ENCODE assay signal across 9 cellular contexts in genomic region chr3:151146071-151146730, GRCh38. TPM values are rescaled to one million over a fixed set of nuclear protein-coding genes. Genes with fewer than 3 reads are reported as not detected.
A peak's percentile ranks its signal among the peaks of the same experiment; 100 is the strongest.
DNase-seq lines count a peak whose midpoint lies in the region; ATAC-seq, FAIRE-seq and TF ChIP-seq lines count a peak whose summit lies in the region.
"Had no signal": no experiment of that assay in that cellular context is flagged by ENCODE, and none has a peak within 500 bp of the region (broad histone marks: within the 10 kb centered on the region; RNA-seq: fewer than 3 reads in every experiment).

No MANE protein-coding gene starts in this region.

- no peak overlapping the region for H3K18ac ChIP-seq in mesendoderm (ENCODE audit: low read length)

- no peak for TF ChIP-seq POLR2A in endothelial cell of umbilical vein (IDR thresholded peaks at IDR 0.05; ENCODE audit: low read depth, low read length)

- H3K23ac ChIP-seq in mesendoderm (ENCODE audit: low read length), result no peak overlapping the region

- peak overlapping the region; percentile 21 for H3K4me2 ChIP-seq in endothelial cell of umbilical vein (ENCODE audit: insufficient read depth, low read length)
- no peak overlapping the region for H3K4me2 ChIP-seq in mesendoderm (ENCODE audit: low read length)

- no peaks in the 10 kb centered on the region for H3K79me1 ChIP-seq in mesendoderm (ENCODE audit: low read length)

- dilution Hi-C loops in endothelial cell of umbilical vein (cut with MboI; ENCODE audit: extremely low pct_ligation_motif_present, low sequenced_read_pairs), result no loop called here

- no peak overlapping the region for H3K4ac ChIP-seq in mesendoderm (ENCODE audit: low read depth, low read length)

- H3K27ac Mint-ChIP-seq in activated CD8-positive, alpha-beta T cell treated with anti-CD3 and anti-CD28 coated beads for 36 hours, result no peak overlapping the region

- no TSS peak for BruUV-seq in endothelial cell of umbilical vein (replicated peaks; lab: Mats Ljungman, UMichigan)

- H3K4me1 Mint-ChIP-seq in activated CD8-positive, alpha-beta T cell treated with anti-CD3 and anti-CD28 coated beads for 36 hours (ENCODE audit: low read depth), result no peaks in the 10 kb centered on the region

- H3K9me3 ChIP-seq in endothelial cell of umbilical vein (replicated peaks; ENCODE audit: control insufficient read depth, insufficient read depth, low read length), result no peaks in the 10 kb centered on the region

- H3K79me2 ChIP-seq in endothelial cell of umbilical vein (ENCODE audit: control insufficient read depth, insufficient read depth, low read length) (no peaks in the 10 kb centered on the region), mesendoderm (ENCODE audit: control insufficient read depth, insufficient read depth, low read length) (no peaks in the 10 kb centered on the region)

- H2AFZ ChIP-seq in endothelial cell of umbilical vein (ENCODE audit: low read depth, low read length), result peak overlapping the region; percentile 70

- no peaks in the 10 kb centered on the region for H4K20me1 ChIP-seq in endothelial cell of umbilical vein (replicated peaks; ENCODE audit: control insufficient read depth, extremely low read depth, insufficient read depth, low read length)

- H3K4me1 ChIP-seq in endothelial cell of umbilical vein (ENCODE audit: control insufficient read depth, extremely low read depth, insufficient read depth, low read length), result peaks cover 8% of the 10 kb centered on the region
- no peaks in the 10 kb centered on the region for H3K4me1 ChIP-seq in mesendoderm (ENCODE audit: control insufficient read depth, low read depth, low read length)

- no peak overlapping the region for H3K56ac ChIP-seq in mesendoderm (ENCODE audit: low read length)

- H3K27me3 ChIP-seq in endothelial cell of umbilical vein (ENCODE audit: control insufficient read depth in 2 of 2, insufficient read depth in 2 of 2, low read length in 2 of 2), result peaks cover 11 to 15% of the 10 kb centered on the region in 2 experiments
- no peaks in the 10 kb centered on the region for H3K27me3 ChIP-seq in mesendoderm (ENCODE audit: insufficient read depth, low read length, poor library complexity)

- intact Hi-C loops in activated CD8-positive, alpha-beta T cell treated with anti-CD3 and anti-CD28 coated beads for 36 hours (cut with micrococcal nuclease), result loop anchor here (5.0 kb wide), 3 partner anchors 59 to 219 kb away; partner anchors contain the start of gene MED12L
- intact Hi-C loops in endothelial cell of umbilical vein (cut with micrococcal nuclease), result loop anchor here (1.0 to 5.0 kb wide), 8 partner anchors 60 to 617 kb away; no protein-coding TSS in a partner anchor

- no peak overlapping the region for H2BK120ac ChIP-seq in mesendoderm (ENCODE audit: low read depth, low read length)

- H4K5ac ChIP-seq in mesendoderm (ENCODE audit: low read length), result no peak overlapping the region

- DNase-seq in DMS114 treated with DMSO at 0.1 percent for 48 hours (lab: John Stamatoyannopoulos, UW; ENCODE audit: unreplicated experiment) (peak; percentile 57), HPDE6-E6E7 (ENCODE audit: extremely low spot score) (peak; percentile 55), NCI-H748 treated with DMSO at 0.1 percent for 48 hours (lab: John Stamatoyannopoulos, UW) (peak; percentile 55), endothelial cell of umbilical vein (ENCODE audit: low read depth, low spot score) (peak; percentile 65), mesendoderm (peak; percentile 92)
- peak; percentile 71 for DNase-seq in activated CD8-positive, alpha-beta T cell treated with anti-CD3 and anti-CD28 coated beads for 36 hours
- DNase-seq in stimulated activated naive CD8-positive, alpha-beta T cell treated with anti-CD3 and anti-CD28 coated beads, Interleukin-15, Interleukin-2, amounts not matched to agents 100 U/mL and 50 U/mL, for 24 hours, result peak; percentile 59

- FAIRE-seq in endothelial cell of umbilical vein (lab: Jason Lieb, UNC), result peak; percentile 85
- FAIRE-seq: colon had no signal

- WGBS in mesendoderm (ENCODE audit: extremely low coverage, insufficient coverage, low lambda C conversion rate), result no CpG with 5 or more reads among the region's 9 CpGs

- peak; percentile 98 for TF ChIP-seq CTCF in activated CD8-positive, alpha-beta T cell treated with anti-CD3 and anti-CD28 coated beads for 36 hours (IDR thresholded peaks at IDR 0.05)
- peak; percentile 86 to 87 for TF ChIP-seq CTCF in endothelial cell of umbilical vein (IDR thresholded peaks at IDR 0.05; ENCODE audit: extremely low read depth in 1 of 2, insufficient read depth in 1 of 2, low read depth in 1 of 2, low read length in 2 of 2)

- H3K9ac ChIP-seq in endothelial cell of umbilical vein (replicated peaks; ENCODE audit: extremely low read depth, insufficient read depth, low read length) (no peak overlapping the region), mesendoderm (ENCODE audit: low read length) (no peak overlapping the region)

- no peak overlapping the region for H3K27ac ChIP-seq in endothelial cell of umbilical vein (ENCODE audit: insufficient read depth, low read depth, low read length)
- no peak overlapping the region for H3K27ac ChIP-seq in mesendoderm (ENCODE audit: low read depth, low read length)

- no peak overlapping the region for H2AK5ac ChIP-seq in mesendoderm (ENCODE audit: low read length)

- ATAC-seq in GM21381 (IDR thresholded peaks at IDR 0.05; ENCODE audit: unreplicated experiment), result peak; percentile 90
- ATAC-seq in activated CD8-positive, alpha-beta T cell treated with anti-CD3 and anti-CD28 coated beads for 36 hours, result peak; percentile 98
- peak; percentile 89 for ATAC-seq in stimulated activated naive CD8-positive, alpha-beta T cell treated with anti-CD3 and anti-CD28 coated beads, Interleukin-15, Interleukin-2, amounts not matched to agents 100 U/mL and 50 U/mL, for 24 hours

- CTCF ChIA-PET in activated CD8-positive, alpha-beta T cell treated with anti-CD3 and anti-CD28 coated beads for 36 hours (lab: Charles Lee), result interaction anchor here (0.7 to 7.7 kb wide), 29 partner anchors 10 to 425 kb away, joined by 3 to 63 read pairs (median 4); partner anchors contain the start of gene MED12L
- CTCF ChIA-PET in endothelial cell of umbilical vein (lab: Charles Lee), result interaction anchor here (1.1 to 4.7 kb wide), 6 partner anchors 79 to 425 kb away, joined by 3 to 37 read pairs (median 14); no protein-coding TSS in a partner anchor

- no peak overlapping the region for H4K8ac ChIP-seq in mesendoderm (ENCODE audit: low read depth, low read length)

- peaks cover 3% of the 10 kb centered on the region for H3K27me3 Mint-ChIP-seq in activated CD8-positive, alpha-beta T cell treated with anti-CD3 and anti-CD28 coated beads for 36 hours

- H3K4me3 Mint-ChIP-seq in activated CD8-positive, alpha-beta T cell treated with anti-CD3 and anti-CD28 coated beads for 36 hours, result no peak overlapping the region

- H3K4me3 ChIP-seq in endothelial cell of umbilical vein (replicated peaks in 1 of 3; ENCODE audit: insufficient read depth in 1 of 3, low read depth in 1 of 3, low read length in 3 of 3) (no peak overlapping the region), mesendoderm (ENCODE audit: low read length) (no peak overlapping the region)

- H3K9me1 ChIP-seq in endothelial cell of umbilical vein (replicated peaks; ENCODE audit: control insufficient read depth, extremely low read depth, insufficient read depth, low read length), result no peaks in the 10 kb centered on the region

- H3K36me3 Mint-ChIP-seq in activated CD8-positive, alpha-beta T cell treated with anti-CD3 and anti-CD28 coated beads for 36 hours (ENCODE audit: low read depth), result no peaks in the 10 kb centered on the region

- no peak overlapping the region for H2BK5ac ChIP-seq in mesendoderm (ENCODE audit: low read length)

- no peaks in the 10 kb centered on the region for H3K9me3 Mint-ChIP-seq in activated CD8-positive, alpha-beta T cell treated with anti-CD3 and anti-CD28 coated beads for 36 hours

- H2BK15ac ChIP-seq in mesendoderm (replicated peaks; ENCODE audit: low read depth), result no peak overlapping the region

- no peaks in the 10 kb centered on the region for H3K36me3 ChIP-seq in endothelial cell of umbilical vein (ENCODE audit: control insufficient read depth in 2 of 2, extremely low read depth in 1 of 2, insufficient read depth in 2 of 2, low read length in 2 of 2)
- no peaks in the 10 kb centered on the region for H3K36me3 ChIP-seq in mesendoderm (ENCODE audit: control insufficient read depth, insufficient read depth, low read length)

- POLR2A ChIA-PET in activated CD8-positive, alpha-beta T cell treated with anti-CD3 and anti-CD28 coated beads for 36 hours (lab: Charles Lee), result interaction anchor here (0.5 kb wide), 1 partner anchor 706 kb away, joined by 3 read pairs; no protein-coding TSS in a partner anchor
- POLR2A ChIA-PET in endothelial cell of umbilical vein (lab: Charles Lee), result no interaction called here

TF ChIP-seq in endothelial cell of umbilical vein, 7 proteins besides CTCF, POLR2A, EP300 and RAD21:
- TF ChIP-seq MYC (IDR thresholded peaks at IDR 0.05; ENCODE audit: low read depth, low read length), result no peak
- no peak for TF ChIP-seq GATA2 (IDR thresholded peaks at IDR 0.05; ENCODE audit: insufficient read depth, insufficient read length, low read depth, low read length)
- TF ChIP-seq FOS (IDR thresholded peaks at IDR 0.05; ENCODE audit: borderline replicate concordance, insufficient read depth, low read length), result peak; percentile 43

RNA-seq across cellular contexts. Expression of gene GPR171, which starts 56.8 kb away (rescaled TPM):
- total RNA-seq in activated CD8-positive, alpha-beta T cell treated with anti-CD3 and anti-CD28 coated beads for 36 hours, result 100 to 1,000 TPM in 1 of 2 experiments, 10 to 100 TPM in 1; 91.8 to 101 TPM
- not detected in 2 replicates for total RNA-seq in endothelial cell of umbilical vein
- not detected in 2 replicates for polyA plus RNA-seq in endothelial cell of umbilical vein
- not detected in 2 replicates for polyA plus RNA-seq in endothelial cell of umbilical vein (2011; cell fraction: cytosol; rRNA removed)
- polyA plus RNA-seq in endothelial cell of umbilical vein (2011; cell fraction: nucleus; rRNA removed), result not detected in 2 replicates
- polyA plus RNA-seq in endothelial cell of umbilical vein (2012), result not detected in 2 replicates
- polyA minus RNA-seq in endothelial cell of umbilical vein, result not detected in 2 replicates
- polyA minus RNA-seq in endothelial cell of umbilical vein (2011; cell fraction: cytosol; rRNA and poly(A)+ RNA removed), result not detected
- not detected in 2 replicates for polyA minus RNA-seq in endothelial cell of umbilical vein (2011; cell fraction: nucleus; rRNA and poly(A)+ RNA removed)
- not detected for polyA plus RNA-seq in mesendoderm (2013, experiment 1 of 2)
- not detected for polyA plus RNA-seq in mesendoderm (2013, experiment 2 of 2)

Comparison
In these comparisons a context has a peak if more than half of its experiments do, and no peak if none do; other contexts are left out.
1. RNA of gene GPR171, which starts 56.8 kb away (total RNA-seq): 91.8 to 101 TPM in activated CD8-positive, alpha-beta T cell treated with anti-CD3 and anti-CD28 coated beads for 36 hours; not detected in endothelial cell of umbilical vein; every median in the first group is over 10 times any median in the second.
2. Peak in every context shown above with its lines, with median percentiles within 50 percentile points of each other: DNase-seq and ATAC-seq.